25 cellular contexts compared by ENCODE assay signal in the genomic region with DNA sequence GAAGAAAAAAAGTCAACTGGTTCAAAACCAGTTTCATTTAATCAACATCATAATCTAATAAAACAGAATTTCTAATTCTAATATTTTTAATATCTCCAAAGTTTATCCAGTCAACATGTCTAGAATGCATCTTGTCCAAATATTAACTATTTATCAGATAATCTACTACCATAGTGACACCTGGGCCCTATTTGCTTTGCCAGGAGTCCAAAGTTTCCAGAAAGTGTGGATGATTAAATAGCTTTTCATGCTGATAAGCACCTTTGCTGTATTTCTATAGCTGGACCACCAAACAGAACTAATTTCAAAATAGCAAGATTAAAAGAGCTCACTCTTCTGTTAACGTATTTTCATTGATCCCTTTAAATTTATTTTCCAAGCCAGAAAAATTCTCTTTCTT. TPM values are rescaled to one million over a fixed set of nuclear protein-coding genes. Genes with fewer than 3 reads are reported as not detected.
DNase-seq lines count a peak whose midpoint lies in the region; ATAC-seq and TF ChIP-seq lines count a peak whose summit lies in the region.
"Had no signal": no experiment of that assay in that cellular context is flagged by ENCODE, and none has a peak within 500 bp of the region (broad histone marks: within the 10 kb centered on the region; RNA-seq: fewer than 3 reads in every experiment).

No MANE protein-coding gene starts in this region.

- intact Hi-C loops in Caco-2 (cut with micrococcal nuclease; ENCODE audit: unreplicated experiment) = no loop called here

- H3K79me2 ChIP-seq in hepatocyte = no peaks in the 10 kb centered on the region

- H3K27me3 ChIP-seq in Caco-2 (replicated peaks; ENCODE audit: control insufficient read depth, insufficient read depth, low read length) (no peaks in the 10 kb centered on the region), hepatocyte (no peaks in the 10 kb centered on the region), liver (ENCODE audit: control insufficient read depth in 4 of 4, insufficient read depth in 4 of 4, low read length in 3 of 4) (no peaks in the 10 kb centered on the region), neutrophil (no peaks in the 10 kb centered on the region)
- H3K27me3 ChIP-seq: BE2C; BLaER1 treated with 17β-estradiol and CSF1 and Interleukin-3, amounts not matched to agents 10 nM and 100 nM had no signal

- H3K36me3 Mint-ChIP-seq in Caco-2 (ENCODE audit: insufficient read depth, unreplicated experiment) = no peaks in the 10 kb centered on the region
- H3K36me3 Mint-ChIP-seq: CD14-positive monocyte; CD4-positive, alpha-beta memory T cell had no signal

- peaks cover 5% of the 10 kb centered on the region for H3K9me3 Mint-ChIP-seq in Caco-2 (ENCODE audit: unreplicated experiment)
- H3K9me3 Mint-ChIP-seq: CD4-positive, alpha-beta memory T cell; GM23338; H9 had no signal

- H3K9me3 ChIP-seq in Caco-2 (no peaks in the 10 kb centered on the region), hepatocyte (ENCODE audit: low read depth) (no peaks in the 10 kb centered on the region), liver (ENCODE audit: control insufficient read depth in 4 of 4, low read length in 3 of 4) (no peaks in the 10 kb centered on the region), neutrophil (no peaks in the 10 kb centered on the region)
- H3K9me3 ChIP-seq: A549; BE2C; BLaER1 treated with 17β-estradiol and CSF1 and Interleukin-3, amounts not matched to agents 10 nM and 100 nM had no signal

- DNase-seq in Caco-2 = no peak
- DNase-seq in hepatocyte (ENCODE audit: low spot score) = peak; percentile 14
- DNase-seq in stimulated activated CD4-positive, alpha-beta T cell treated with anti-CD3 and anti-CD28 coated beads, Interleukin-4, amount 100 ng/mL, for 1 hour = no peak
- DNase-seq in NCI-H226 = no peak
- DNase-seq in NCI-H187 treated with DMSO at 0.1 percent for 48 hours (lab: John Stamatoyannopoulos, UW) = no peak
- DNase-seq: ACHN; AML-193; BE2C; CD4-positive, alpha-beta memory T cell; COR-L47; DMS 273 treated with DMSO at 0.1 percent for 48 hours; DMS79; EL; GDM1; H9 had no signal

- no TSS peak for BruUV-seq in Caco-2 (replicated peaks; lab: Mats Ljungman, UMichigan)

- POLR2A ChIA-PET in Caco-2 (lab: Charles Lee) = no interaction called here

- TF ChIP-seq RAD21 in liver (IDR thresholded peaks at IDR 0.05) = peak; percentile 29 to 37

- peak overlapping the region; percentile 37 for H3K4me3 Mint-ChIP-seq in Caco-2 (ENCODE audit: unreplicated experiment)
- H3K4me3 Mint-ChIP-seq: CD14-positive monocyte; CD4-positive, alpha-beta memory T cell; GM23338; H9 had no signal

- H3K4me2 ChIP-seq in hepatocyte = peak overlapping the region; percentile 43
- H3K4me2 ChIP-seq: A549, GM23338 had no signal

- H3K4me3 ChIP-seq in Caco-2 (ENCODE audit: low read depth, low read length) (no peak overlapping the region), hepatocyte (no peak overlapping the region), liver (ENCODE audit: low read depth in 1 of 3, low read length in 3 of 3) (no peak overlapping the region), neutrophil (ENCODE audit: low read depth in 1 of 2, low read length in 1 of 2) (no peak overlapping the region)
- H3K4me3 ChIP-seq: A549; BLaER1 treated with 17β-estradiol and CSF1 and Interleukin-3, amounts not matched to agents 10 nM and 100 nM; GM23338 had no signal

- 64% methylated on average over 1 of the region's 1 CpG for WGBS in hepatocyte (ENCODE audit: low lambda C conversion rate, missing lambda C conversion rate)
- 53% methylated on average over 1 of the region's 1 CpG for WGBS in liver

- CTCF ChIA-PET in Caco-2 (lab: Charles Lee) = interaction anchor here (3.4 kb wide), 1 partner anchor 45 kb away, joined by 14 read pairs; no protein-coding TSS in a partner anchor

- H3K36me3 ChIP-seq in Caco-2 (ENCODE audit: control insufficient read depth, insufficient read depth, low read length) (no peaks in the 10 kb centered on the region), hepatocyte (replicated peaks; ENCODE audit: insufficient read depth, low read depth) (no peaks in the 10 kb centered on the region), liver (ENCODE audit: control insufficient read depth in 4 of 4, insufficient read depth in 3 of 4, low read depth in 1 of 4, low read length in 3 of 4) (no peaks in the 10 kb centered on the region), neutrophil (no peaks in the 10 kb centered on the region)
- H3K36me3 ChIP-seq: BE2C; BLaER1 treated with 17β-estradiol and CSF1 and Interleukin-3, amounts not matched to agents 10 nM and 100 nM had no signal

- no peak overlapping the region for H3K9ac ChIP-seq in liver (ENCODE audit: low read depth in 1 of 2, low read length in 2 of 2)

- TF ChIP-seq CTCF in Caco-2 (IDR thresholded peaks at IDR 0.05; ENCODE audit: insufficient read depth in 1 of 2, low read depth in 1 of 2, low read length in 1 of 2, severe bottlenecking in 1 of 2, unreplicated experiment in 1 of 2) = no peak
- TF ChIP-seq CTCF in hepatocyte (IDR thresholded peaks at IDR 0.05; ENCODE audit: poor library complexity) = no peak
- no peak for TF ChIP-seq CTCF in liver (IDR thresholded peaks at IDR 0.05; ENCODE audit: low read depth, low read length, missing input control)
- no peak for TF ChIP-seq CTCF in neutrophil (IDR thresholded peaks at IDR 0.05)

- H3K27ac ChIP-seq in hepatocyte (peak overlapping the region; percentile 1), liver (ENCODE audit: low read depth in 1 of 2, low read length in 2 of 2) (no peak overlapping the region), neutrophil (peak overlapping the region; percentile 79)
- H3K27ac ChIP-seq: 22Rv1, A549 had no signal

- ATAC-seq in HG02642 (IDR thresholded peaks at IDR 0.05; ENCODE audit: poor library complexity, unreplicated experiment) = no peak
- ATAC-seq: A549, GM23338, HCT116 had no signal

- H3K4me1 ChIP-seq in Caco-2 (peaks cover 31% of the 10 kb centered on the region), hepatocyte (ENCODE audit: insufficient read depth) (peaks cover 9% of the 10 kb centered on the region), liver (ENCODE audit: control insufficient read depth in 4 of 4, insufficient read depth in 4 of 4, low read length in 3 of 4) (peaks cover 0 to 14% (median 10%) of the 10 kb centered on the region in 4 donors), neutrophil (ENCODE audit: control insufficient read depth in 1 of 2, insufficient read depth in 1 of 2, low read depth in 1 of 2, low read length in 1 of 2) (peaks cover 52 to 58% of the 10 kb centered on the region in 2 experiments)
- H3K4me1 ChIP-seq: A549, BE2C had no signal

- H3K4me1 Mint-ChIP-seq in Caco-2 (ENCODE audit: low read depth, unreplicated experiment) = peaks cover 22% of the 10 kb centered on the region

- H3K9me2 ChIP-seq in hepatocyte (replicated peaks; ENCODE audit: insufficient read depth) = no peaks in the 10 kb centered on the region

- H4K20me1 ChIP-seq in hepatocyte (ENCODE audit: insufficient read depth, poor library complexity, severe bottlenecking) = no peaks in the 10 kb centered on the region
- H4K20me1 ChIP-seq: BLaER1 treated with 17β-estradiol and CSF1 and Interleukin-3, amounts not matched to agents 10 nM and 100 nM had no signal

- H3K27ac Mint-ChIP-seq in Caco-2 (ENCODE audit: unreplicated experiment) = no peak overlapping the region
- H3K27ac Mint-ChIP-seq: CD4-positive, alpha-beta memory T cell; GM23338; H9 had no signal

- H3K27me3 Mint-ChIP-seq in Caco-2 (ENCODE audit: insufficient read depth, unreplicated experiment) = no peaks in the 10 kb centered on the region

- H2AFZ ChIP-seq in hepatocyte = no peak overlapping the region
- H2AFZ ChIP-seq: GM23338 had no signal

TF ChIP-seq in liver, 16 proteins besides CTCF, POLR2A, EP300 and RAD21:
- peak; percentile 19 for TF ChIP-seq FOXA2 (IDR thresholded peaks at IDR 0.05)
- TF ChIP-seq HNF4G (IDR thresholded peaks at IDR 0.05) = peak; percentile 52
- TF ChIP-seq FOXA1 (IDR thresholded peaks at IDR 0.05) = no peak
- no peak for TF ChIP-seq NR2F2 (IDR thresholded peaks at IDR 0.05)
- TF ChIP-seq HNF4A (conservative IDR thresholded peaks at IDR 0.05) = peak; percentile 63 to 69
- TF ChIP-seq SP1 (IDR thresholded peaks at IDR 0.05) = peak; percentile 25
- TF ChIP-seq EGR1 (IDR thresholded peaks at IDR 0.05; ENCODE audit: low read depth in 2 of 2) = no peak
- TF ChIP-seq YY1 (IDR thresholded peaks at IDR 0.05) = peak; percentile 21
- no peak for TF ChIP-seq ZBTB33 (IDR thresholded peaks at IDR 0.05)

RNA-seq across cellular contexts. Expression of gene TAAR1, which starts 12.3 kb away (rescaled TPM):
- not detected in 2 replicates for total RNA-seq in Caco-2 (2022)
- not detected in 2 replicates for total RNA-seq in hepatocyte
- not detected in 2 replicates for polyA plus RNA-seq in hepatocyte
- total RNA-seq in liver = not detected
- not detected for polyA plus RNA-seq in liver
- total RNA-seq: CD4-positive, alpha-beta memory T cell; GM23338; H4; H9 had no signal
- polyA plus RNA-seq: A549; CD14-positive monocyte; CD4-positive, alpha-beta memory T cell; GM23338 had no signal

RNA-seq across cellular contexts. Expression of gene VNN1, which starts 42.6 kb away (rescaled TPM):
- total RNA-seq in Caco-2 (2022) (not detected in 2 replicates), hepatocyte (1.2 and 1.4 TPM in 2 replicates), liver (100 to 1,000 TPM in 1 of 2 donors, 1 to 10 TPM in 1; 2.7 to 132 TPM)
- polyA plus RNA-seq in hepatocyte (0.46 and 0.93 TPM in 2 replicates), liver (10 to 100 TPM; 54.9 to 62.6 TPM)
- total RNA-seq: GM23338, H4, H9 had no signal
- polyA plus RNA-seq: CD4-positive, alpha-beta memory T cell; GM23338 had no signal

RNA-seq across cellular contexts. Expression of gene TAAR2, which starts 47.2 kb away (rescaled TPM):
- total RNA-seq in Caco-2 (2022) (not detected in 2 replicates), hepatocyte (not detected in 2 replicates), liver (not detected)
- polyA plus RNA-seq in hepatocyte (not detected in 2 replicates), liver (not detected)
- total RNA-seq: CD4-positive, alpha-beta memory T cell; GM23338; H4; H9 had no signal
- polyA plus RNA-seq: A549; CD14-positive monocyte; CD4-positive, alpha-beta memory T cell; GM23338 had no signal

Comparison
In these comparisons a context has a peak if more than half of its experiments do, and no peak if none do; other contexts are left out.
1. H3K27ac ChIP-seq: peak in hepatocyte (single experiment) and neutrophil (single experiment); none in liver (0 of 2).